In the genomic region with DNA sequence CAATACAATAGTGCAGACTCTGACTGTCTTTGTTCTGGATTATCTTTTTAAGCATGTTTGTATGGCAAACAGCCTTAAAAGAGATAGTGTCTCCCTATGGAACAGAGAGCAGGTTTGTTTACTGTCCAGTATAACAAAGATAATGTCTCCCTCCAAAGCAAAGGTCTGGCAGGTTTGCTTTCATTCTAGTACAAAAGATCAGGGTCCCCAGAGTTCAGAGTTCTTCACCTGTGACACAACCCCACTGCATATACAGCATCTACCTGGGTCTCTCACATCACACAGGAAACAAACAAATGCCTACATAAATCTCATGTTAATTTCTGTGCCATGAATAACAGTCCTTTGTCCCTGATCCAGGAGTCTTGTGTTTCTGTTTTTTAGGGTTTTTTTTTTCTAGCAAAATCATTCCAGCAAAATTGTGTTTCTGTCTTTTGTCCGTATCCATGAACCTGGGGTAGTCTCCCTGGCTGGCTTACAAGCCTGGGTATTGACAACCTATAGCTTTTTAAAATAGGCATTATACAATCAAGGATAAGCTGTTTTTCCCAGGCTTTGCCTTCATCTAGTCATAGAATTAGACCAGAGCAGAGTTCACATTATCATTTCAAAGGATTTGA, we compare ENCODE assay signal across 19 cellular contexts.
A peak's percentile ranks its signal among the peaks of the same experiment; 100 is the strongest.
DNase-seq lines count a peak whose midpoint lies in the region; ATAC-seq and TF ChIP-seq lines count a peak whose summit lies in the region.
"Had no signal": no experiment of that assay in that cellular context is flagged by ENCODE, and none has a peak within 500 bp of the region (broad histone marks: within the 10 kb centered on the region; RNA-seq: fewer than 3 reads in every experiment).

No MANE protein-coding gene starts in this region.

- no peak for ATAC-seq in body of pancreas
- ATAC-seq: HCT116, K562 had no signal

- H3K36me3 ChIP-seq in body of pancreas (replicated peaks in 1 of 2; ENCODE audit: insufficient read depth in 1 of 2, low read depth in 2 of 2): no peaks in the 10 kb centered on the region
- H3K36me3 ChIP-seq: BLaER1 had no signal

- TF ChIP-seq POLR2A in body of pancreas (IDR thresholded peaks at IDR 0.05): no peak

- H3K4me1 ChIP-seq in body of pancreas: no peaks in the 10 kb centered on the region
- H3K4me1 ChIP-seq: BLaER1 had no signal

- peak; percentile 5 for DNase-seq in NCI-H748 (lab: John Stamatoyannopoulos, UW; ENCODE audit: unreplicated experiment)
- no peak for DNase-seq in NCI-H748 treated with DMSO at 0.1 percent for 48 hours (lab: John Stamatoyannopoulos, UW)
- DNase-seq in LNCaP clone FGC (ENCODE audit: low read depth): peak; percentile 18
- DNase-seq in globus pallidus (ENCODE audit: low spot score): peak; percentile 11
- DNase-seq in progenitor cell of endocrine pancreas (ENCODE audit: low spot score, unreplicated experiment): no peak
- DNase-seq in body of pancreas: no peak
- DNase-seq in T1000 (lab: John Stamatoyannopoulos, UW): no peak
- no peak for DNase-seq in stimulated activated CD8-positive, alpha-beta memory T cell treated with anti-CD3 and anti-CD28 coated beads, Interleukin-4, amount 100 ng/mL, for 48 hours
- DNase-seq: 8988T; Calu3; CD4-positive, alpha-beta memory T cell; GOT3; H7; HFFc6; IMR-90 had no signal

- H3K9me3 Mint-ChIP-seq in progenitor cell of endocrine pancreas (ENCODE audit: low read depth): no peaks in the 10 kb centered on the region
- H3K9me3 Mint-ChIP-seq: CD4-positive, alpha-beta memory T cell; HFFc6 had no signal

- H3K4me3 ChIP-seq in LNCaP clone FGC (ENCODE audit: low read depth, low read length) (no peak overlapping the region), body of pancreas (no peak overlapping the region)
- H3K4me3 ChIP-seq: BLaER1, K562 had no signal

- H3K27me3 Mint-ChIP-seq in progenitor cell of endocrine pancreas: no peaks in the 10 kb centered on the region

- intact Hi-C loops in body of pancreas (cut with DNase I): no loop called here

- H3K4me1 Mint-ChIP-seq in progenitor cell of endocrine pancreas (ENCODE audit: low read depth): peaks cover 33% of the 10 kb centered on the region
- H3K4me1 Mint-ChIP-seq: CD14-positive monocyte; CD4-positive, alpha-beta memory T cell had no signal

- TF ChIP-seq CTCF in LNCaP clone FGC (IDR thresholded peaks at IDR 0.05; ENCODE audit: control insufficient read depth, extremely low read depth, insufficient read depth) (no peak), progenitor cell of endocrine pancreas (IDR thresholded peaks at IDR 0.05; ENCODE audit: unreplicated experiment) (no peak), body of pancreas (IDR thresholded peaks at IDR 0.05) (no peak)

- no peak overlapping the region for H3K27ac ChIP-seq in body of pancreas
- H3K27ac ChIP-seq: BLaER1 had no signal

- H3K4me3 Mint-ChIP-seq in progenitor cell of endocrine pancreas (ENCODE audit: low read depth): no peak overlapping the region
- H3K4me3 Mint-ChIP-seq: CD14-positive monocyte; CD4-positive, alpha-beta memory T cell; HFFc6 had no signal

- H3K27me3 ChIP-seq in body of pancreas: no peaks in the 10 kb centered on the region
- H3K27me3 ChIP-seq: BLaER1 had no signal

- 58 to 74% methylated on average over 1 of the region's 1 CpG for WGBS in body of pancreas, 2 donors

- no peaks in the 10 kb centered on the region for H3K36me3 Mint-ChIP-seq in progenitor cell of endocrine pancreas (ENCODE audit: insufficient read depth)
- H3K36me3 Mint-ChIP-seq: CD14-positive monocyte; CD4-positive, alpha-beta memory T cell had no signal

- peak overlapping the region; percentile 94 for H3K27ac Mint-ChIP-seq in progenitor cell of endocrine pancreas
- H3K27ac Mint-ChIP-seq: CD14-positive monocyte, HFFc6 had no signal

- H3K9me3 ChIP-seq in body of pancreas: no peaks in the 10 kb centered on the region
- H3K9me3 ChIP-seq: BLaER1 had no signal

Comparison
In these comparisons a context has a peak if more than half of its experiments do, and no peak if none do; other contexts are left out.
1. DNase-seq: peak in NCI-H748 (single experiment), LNCaP clone FGC (single experiment) and globus pallidus (single experiment); none in NCI-H748 treated with DMSO at 0.1 percent for 48 hours (single experiment), progenitor cell of endocrine pancreas (single experiment), body of pancreas (0 of 4), T1000 (single experiment) and stimulated activated CD8-positive, alpha-beta memory T cell treated with anti-CD3 and anti-CD28 coated beads, Interleukin-4, amount 100 ng/mL, for 48 hours (single experiment).